In genomic region chr5:87268970-87269377, GRCh38 we compare ENCODE assay signal across 8 cellular contexts. TPM values are rescaled to one million over a fixed set of nuclear protein-coding genes. Genes with fewer than 3 reads are reported as not detected.
DNase-seq lines count a peak whose midpoint lies in the region; ATAC-seq and TF ChIP-seq lines count a peak whose summit lies in the region.

No MANE protein-coding gene starts in this region.

- peak overlapping the region; percentile 93 for H3K4me3 ChIP-seq in H7 (ENCODE audit: insufficient read depth, low read depth, low read length)
- peak overlapping the region; percentile 97 to 99 (median 99) for H3K4me3 ChIP-seq in skeletal muscle tissue (ENCODE audit: low read length in 3 of 3)

- peak overlapping the region; percentile 32; the same call in 1 of the 2 replicates for H3K27ac Mint-ChIP-seq in WTC11
- peak overlapping the region; percentile 57 for H3K27ac Mint-ChIP-seq in glutamatergic neuron (ENCODE audit: unreplicated experiment)

- H3K27me3 Mint-ChIP-seq in WTC11 (ENCODE audit: low read depth), result peaks cover 33% of the 10 kb centered on the region
- H3K27me3 Mint-ChIP-seq in glutamatergic neuron (ENCODE audit: unreplicated experiment), result no peaks in the 10 kb centered on the region

- H3K4me3 Mint-ChIP-seq in WTC11 (peak overlapping the region; percentile 99), glutamatergic neuron (ENCODE audit: unreplicated experiment) (peak overlapping the region; percentile 91)

- CTCF ChIA-PET in WTC11 (lab: Charles Lee), result no interaction called here

- H3K27me3 ChIP-seq in H7 (ENCODE audit: control insufficient read depth, insufficient read depth, low read length), result peaks cover 5% of the 10 kb centered on the region; the same call in 1 of the 2 replicates
- no peaks in the 10 kb centered on the region for H3K27me3 ChIP-seq in skeletal muscle tissue (ENCODE audit: control insufficient read depth in 3 of 3, insufficient read depth in 3 of 3, low read length in 3 of 3)

- peaks cover 3 to 19% (median 9%) of the 10 kb centered on the region in 3 donors for H3K4me1 ChIP-seq in skeletal muscle tissue (ENCODE audit: control insufficient read depth in 3 of 3, insufficient read depth in 3 of 3, low read length in 3 of 3)

- peak overlapping the region; percentile 83 for H3K27ac ChIP-seq in skeletal muscle tissue (ENCODE audit: low read depth, low read length)

- no peak for ATAC-seq in WTC11

- TF ChIP-seq CTCF in WTC11 (IDR thresholded peaks at IDR 0.05), result no peak
- no peak for TF ChIP-seq CTCF in glutamatergic neuron (IDR thresholded peaks at IDR 0.05; ENCODE audit: partially characterized antibody, unreplicated experiment)

- H3K9me3 Mint-ChIP-seq in WTC11, result no peaks in the 10 kb centered on the region
- H3K9me3 Mint-ChIP-seq in glutamatergic neuron (ENCODE audit: unreplicated experiment), result peaks cover 7% of the 10 kb centered on the region

- H3K4me1 Mint-ChIP-seq in WTC11 (peaks cover 29% of the 10 kb centered on the region), glutamatergic neuron (ENCODE audit: low read depth, unreplicated experiment) (peaks cover 12% of the 10 kb centered on the region)

- peak overlapping the region; percentile 87 to 92 (median 91) for H3K9ac ChIP-seq in skeletal muscle tissue (ENCODE audit: low read depth in 1 of 3, low read length in 3 of 3)

- POLR2A ChIA-PET in WTC11 (lab: Charles Lee), result interaction anchor here (1.3 kb wide), 1 partner anchor 15 kb away, joined by 5 read pairs; no protein-coding TSS in a partner anchor

- DNase-seq in H7 (no peak), WTC11 (ENCODE audit: low spot score) (no peak), glutamatergic neuron (no peak), HuH-7.5 (ENCODE audit: low spot score) (no peak), KG1 (lab: John Stamatoyannopoulos, UW) (no peak), middle frontal gyrus (ENCODE audit: extremely low spot score, low spot score) (no peak), T1000 (lab: John Stamatoyannopoulos, UW) (no peak)

- no peaks in the 10 kb centered on the region for H3K9me3 ChIP-seq in skeletal muscle tissue (ENCODE audit: control insufficient read depth in 3 of 3, low read length in 3 of 3)

- H3K36me3 Mint-ChIP-seq in WTC11 (no peaks in the 10 kb centered on the region), glutamatergic neuron (ENCODE audit: unreplicated experiment) (no peaks in the 10 kb centered on the region)

- no peaks in the 10 kb centered on the region for H3K36me3 ChIP-seq in H7 (replicated peaks; ENCODE audit: control insufficient read depth, insufficient read depth, low read length)
- H3K36me3 ChIP-seq in skeletal muscle tissue (ENCODE audit: control insufficient read depth in 3 of 3, insufficient read depth in 3 of 3, low read length in 3 of 3), result no peaks in the 10 kb centered on the region

TF ChIP-seq in WTC11, 78 proteins besides CTCF, POLR2A, EP300 and RAD21:
- no peak for TF ChIP-seq HMGA2 (CRISPR knock-in tag; IDR thresholded peaks at IDR 0.05)
- no peak for TF ChIP-seq FOXK1 (CRISPR knock-in tag; IDR thresholded peaks at IDR 0.05)
- TF ChIP-seq SMAD4 (CRISPR knock-in tag; IDR thresholded peaks at IDR 0.05), result no peak
- TF ChIP-seq CREB1 (CRISPR knock-in tag; IDR thresholded peaks at IDR 0.05), result no peak
- no peak for TF ChIP-seq STAT6 (CRISPR knock-in tag; conservative IDR thresholded peaks at IDR 0.05; ENCODE audit: low read depth)
- no peak for TF ChIP-seq FOXP1 (CRISPR knock-in tag; IDR thresholded peaks at IDR 0.05; ENCODE audit: borderline replicate concordance)
- no peak for TF ChIP-seq NFYB (CRISPR knock-in tag; conservative IDR thresholded peaks at IDR 0.05; ENCODE audit: low read depth)

RNA-seq across cellular contexts. Expression of gene RASA1, which starts 1.3 kb away (rescaled TPM):
- 23.3 and 32.0 TPM in 2 replicates for total RNA-seq in H7 (2014; rRNA removed; shearing (Covaris generic))
- total RNA-seq in WTC11 (2021) (31.0 to 32.1 TPM (median 32.0 TPM) in 3 replicates), glutamatergic neuron (ENCODE audit: unreplicated experiment) (55.1 TPM), skeletal muscle tissue (17.7 TPM)
